ENCODE assay signal across 9 cellular contexts in the genomic region with DNA sequence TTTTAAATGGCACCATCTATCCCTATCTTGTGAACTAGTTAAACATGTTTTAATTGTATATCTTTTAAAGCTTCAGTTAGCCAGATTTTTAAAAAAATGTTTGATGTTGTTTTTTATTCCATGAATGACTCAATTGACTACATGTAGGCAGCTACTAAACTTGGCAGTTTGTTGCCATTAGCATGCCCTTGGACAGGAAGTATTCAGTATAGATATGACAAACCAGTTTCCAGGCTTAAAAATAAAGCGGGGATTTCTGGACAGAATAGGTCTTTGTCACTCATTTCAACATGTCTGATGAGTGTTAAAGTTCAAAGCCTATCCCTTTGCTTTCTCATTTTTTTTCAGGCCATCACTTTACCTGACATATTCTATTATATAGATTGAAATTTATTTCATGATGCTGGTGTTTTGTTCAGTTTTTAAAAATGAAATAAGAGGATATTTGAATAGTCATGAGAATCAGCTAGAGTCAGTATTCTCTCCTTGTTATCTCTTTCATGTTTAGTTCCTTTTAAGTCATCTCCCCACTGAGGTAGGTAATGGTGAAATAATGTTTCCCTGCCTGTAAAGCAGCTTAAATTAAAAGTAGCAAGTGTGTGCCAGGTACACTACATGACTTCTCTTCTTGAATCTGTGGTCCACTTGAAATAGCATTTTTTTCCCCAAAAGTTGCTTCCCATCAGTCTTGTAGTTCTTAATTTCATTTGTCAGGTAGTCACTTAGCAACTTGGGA. TPM values are rescaled to one million over a fixed set of nuclear protein-coding genes. Genes with fewer than 3 reads are reported as not detected.
DNase-seq lines count a peak whose midpoint lies in the region; ATAC-seq, FAIRE-seq and TF ChIP-seq lines count a peak whose summit lies in the region.
"Had no signal": no experiment of that assay in that cellular context is flagged by ENCODE, and none has a peak within 500 bp of the region (broad histone marks: within the 10 kb centered on the region; RNA-seq: fewer than 3 reads in every experiment).

No MANE protein-coding gene starts in this region.

- FAIRE-seq in astrocyte (lab: Jason Lieb, UNC), result no peak

- peak overlapping the region in 1 of 2 donors; percentile 28 for H3K4me3 ChIP-seq in CD4-positive, alpha-beta memory T cell (ENCODE audit: low read length in 2 of 2)
- H3K4me3 ChIP-seq in astrocyte (ENCODE audit: insufficient read depth, low read depth, low read length), result no peak overlapping the region
- H3K4me3 ChIP-seq in subcutaneous abdominal adipose tissue (ENCODE audit: low read depth in 1 of 5, low read length in 5 of 5), result no peak overlapping the region
- no peak overlapping the region for H3K4me3 ChIP-seq in lower leg skin (ENCODE audit: low read depth, poor library complexity, severe bottlenecking)

- no peak overlapping the region for H3K9ac ChIP-seq in astrocyte (ENCODE audit: low read length)
- no peak overlapping the region for H3K9ac ChIP-seq in subcutaneous abdominal adipose tissue (ENCODE audit: low read length in 5 of 5)

- H2AFZ ChIP-seq in astrocyte (ENCODE audit: low read depth, low read length), result no peak overlapping the region

- peak overlapping the region; percentile 3 for H3K4me2 ChIP-seq in astrocyte (ENCODE audit: low read length)

- intact Hi-C loops in CD4-positive, alpha-beta memory T cell (cut with micrococcal nuclease), result loop anchor here (1.0 to 2.0 kb wide), 4 partner anchors 7 to 53 kb away; no protein-coding TSS in a partner anchor
- intact Hi-C loops in lower leg skin (cut with DNase I; ENCODE audit: low total_unique reads), result no loop called here

- no peak for TF ChIP-seq POLR2A in lower leg skin (IDR thresholded peaks at IDR 0.05)

- peaks cover 16% of the 10 kb centered on the region for H3K79me2 ChIP-seq in astrocyte (ENCODE audit: insufficient read depth, low read length)

- H3K4me3 Mint-ChIP-seq in CD4-positive, alpha-beta memory T cell, result peak overlapping the region in 7 of 8 donors; percentile 61 to 83 (median 68)
- no peak overlapping the region for H3K4me3 Mint-ChIP-seq in astrocyte (ENCODE audit: unreplicated experiment)
- H3K4me3 Mint-ChIP-seq: brain had no signal

- H3K4me1 Mint-ChIP-seq in CD4-positive, alpha-beta memory T cell, result peaks cover 70 to 87% (median 79%) of the 10 kb centered on the region in 4 donors
- peaks cover 39% of the 10 kb centered on the region for H3K4me1 Mint-ChIP-seq in astrocyte (ENCODE audit: low read depth, unreplicated experiment)

- peak overlapping the region; percentile 62 for H3K27ac ChIP-seq in CD4-positive, alpha-beta memory T cell (ENCODE audit: low read depth, low read length)
- H3K27ac ChIP-seq in astrocyte (ENCODE audit: low read depth, low read length), result no peak overlapping the region
- H3K27ac ChIP-seq in subcutaneous abdominal adipose tissue (ENCODE audit: low read depth, low read length), result peak overlapping the region; percentile 66

- H3K9me3 ChIP-seq in CD4-positive, alpha-beta memory T cell (ENCODE audit: control insufficient read depth in 1 of 2, low read length in 2 of 2), result no peaks in the 10 kb centered on the region
- H3K9me3 ChIP-seq in astrocyte (ENCODE audit: insufficient read depth, low read depth, low read length) (no peaks in the 10 kb centered on the region), subcutaneous abdominal adipose tissue (ENCODE audit: control insufficient read depth in 5 of 5, low read length in 5 of 5) (no peaks in the 10 kb centered on the region)

- ATAC-seq in GM19455 (IDR thresholded peaks at IDR 0.05; ENCODE audit: unreplicated experiment) (peak; percentile 80), HG03457 (IDR thresholded peaks at IDR 0.05; ENCODE audit: unreplicated experiment) (peak; percentile 76)

- no peaks in the 10 kb centered on the region for H3K36me3 ChIP-seq in CD4-positive, alpha-beta memory T cell (ENCODE audit: insufficient read depth, low read length)
- H3K36me3 ChIP-seq in astrocyte (ENCODE audit: insufficient read depth, low read length) (no peaks in the 10 kb centered on the region), subcutaneous abdominal adipose tissue (ENCODE audit: control insufficient read depth in 5 of 5, insufficient read depth in 5 of 5, low read length in 5 of 5) (no peaks in the 10 kb centered on the region)

- peaks cover 0 to 2% (median 0%) of the 10 kb centered on the region in 8 donors for H3K9me3 Mint-ChIP-seq in CD4-positive, alpha-beta memory T cell
- no peaks in the 10 kb centered on the region for H3K9me3 Mint-ChIP-seq in astrocyte (ENCODE audit: unreplicated experiment)
- H3K9me3 Mint-ChIP-seq: brain had no signal

- H3K27ac Mint-ChIP-seq in CD4-positive, alpha-beta memory T cell, result peak overlapping the region; percentile 85 to 91 (median 88)
- H3K27ac Mint-ChIP-seq in astrocyte (ENCODE audit: unreplicated experiment), result no peak overlapping the region
- H3K27ac Mint-ChIP-seq: brain had no signal

- peaks cover 87% of the 10 kb centered on the region for H3K4me1 ChIP-seq in CD4-positive, alpha-beta memory T cell (ENCODE audit: insufficient read depth, low read length)
- H3K4me1 ChIP-seq in astrocyte (ENCODE audit: insufficient read depth, low read length) (no peaks in the 10 kb centered on the region), subcutaneous abdominal adipose tissue (ENCODE audit: control insufficient read depth in 5 of 5, insufficient read depth in 5 of 5, low read length in 5 of 5) (peaks cover 0 to 40% (median 39%) of the 10 kb centered on the region in 5 donors)

- POLR2A ChIA-PET in CD4-positive, alpha-beta memory T cell (lab: Charles Lee; ENCODE audit: partially characterized antibody), result interaction anchor here (1.2 to 23.0 kb wide), 6 partner anchors 12 to 94 kb away, joined by 3 to 727 read pairs (median 7); a partner anchor contains a TSS

- no peaks in the 10 kb centered on the region for H3K27me3 ChIP-seq in CD4-positive, alpha-beta memory T cell (ENCODE audit: insufficient read depth, low read length)
- H3K27me3 ChIP-seq in astrocyte (ENCODE audit: insufficient read depth, low read length), result no peaks in the 10 kb centered on the region
- H3K27me3 ChIP-seq in subcutaneous abdominal adipose tissue (ENCODE audit: control insufficient read depth in 5 of 5, insufficient read depth in 4 of 5, low read length in 5 of 5), result no peaks in the 10 kb centered on the region

- peaks cover 21 to 52% of the 10 kb centered on the region in 2 donors for H3K36me3 Mint-ChIP-seq in CD4-positive, alpha-beta memory T cell
- H3K36me3 Mint-ChIP-seq in astrocyte (ENCODE audit: low read depth, unreplicated experiment), result peaks cover 2% of the 10 kb centered on the region
- H3K36me3 Mint-ChIP-seq: brain had no signal

- CTCF ChIA-PET in CD4-positive, alpha-beta memory T cell (lab: Charles Lee; ENCODE audit: partially characterized antibody), result interaction anchor here (1.0 to 5.8 kb wide), 5 partner anchors 10 to 100 kb away, joined by 3 to 25 read pairs (median 4); no protein-coding TSS in a partner anchor

- peak in 1 of 5 donors; percentile 71 for DNase-seq in CD4-positive, alpha-beta memory T cell
- DNase-seq in astrocyte (ENCODE audit: low read depth) (peak; percentile 46), lower leg skin (ENCODE audit: low spot score in 2 of 2) (no peak), pons (ENCODE audit: low spot score) (no peak), KG1 (lab: John Stamatoyannopoulos, UW) (no peak)

- TF ChIP-seq CTCF in astrocyte (IDR thresholded peaks at IDR 0.05; ENCODE audit: insufficient read depth, low read depth, low read length) (no peak), lower leg skin (IDR thresholded peaks at IDR 0.05) (no peak)

- H3K27me3 Mint-ChIP-seq in CD4-positive, alpha-beta memory T cell, result no peaks in the 10 kb centered on the region
- H3K27me3 Mint-ChIP-seq in astrocyte (ENCODE audit: low read depth, unreplicated experiment), result no peaks in the 10 kb centered on the region
- H3K27me3 Mint-ChIP-seq: brain had no signal

- no peaks in the 10 kb centered on the region for H4K20me1 ChIP-seq in astrocyte (ENCODE audit: insufficient read depth, low read length)

- WGBS in lower leg skin, 2 donors, result 27 to 38% methylated on average over 1 of the region's 1 CpG

RNA-seq across cellular contexts. Expression of a gene that starts 11.9 kb away (rescaled TPM):
- total RNA-seq in CD4-positive, alpha-beta memory T cell, result 100 to 1,000 TPM; 167 to 176 TPM
- polyA plus RNA-seq in CD4-positive, alpha-beta memory T cell, result 100 to 1,000 TPM; 277 to 423 TPM
- total RNA-seq in astrocyte (25.9 and 33.1 TPM in 2 replicates), lower leg skin (10 to 100 TPM; 52.0 to 61.2 (median 54.7) TPM)
